ENCODE assay signal across 22 cellular contexts in genomic region chr5:10876345-10876744, GRCh38.
A peak's percentile ranks its signal among the peaks of the same experiment; 100 is the strongest.
DNase-seq lines count a peak whose midpoint lies in the region; ATAC-seq and TF ChIP-seq lines count a peak whose summit lies in the region.
"Had no signal": no experiment of that assay in that cellular context is flagged by ENCODE, and none has a peak within 500 bp of the region (broad histone marks: within the 10 kb centered on the region; RNA-seq: fewer than 3 reads in every experiment).

No MANE protein-coding gene starts in this region.

- ATAC-seq in right cardiac atrium (peak; percentile 35 to 38), Right ventricle myocardium superior (ENCODE audit: poor library complexity) (no peak), HG02981 (IDR thresholded peaks at IDR 0.05; ENCODE audit: unreplicated experiment) (no peak)
- ATAC-seq: A549; activated T-cell treated with anti-CD3 and anti-CD28 coated beads, Interleukin-2, amount 50 U/mL, for 4 hours had no signal

- H3K4me2 ChIP-seq in OCI-LY3 (ENCODE audit: low read length), result peak overlapping the region; percentile 24; the same call in 1 of the 2 replicates
- H3K4me2 ChIP-seq: A549 had no signal

- in situ Hi-C loops in transverse colon (cut with MboI; ENCODE audit: low pct_ligation_motif_present in 1 of 4, low pct_unique_long_range_greater_than_20kb in 1 of 4, low sequenced_read_pairs in 3 of 4), result no loop called here

- H3K4me3 ChIP-seq in right cardiac atrium (ENCODE audit: low read length) (no peak overlapping the region), OCI-LY3 (ENCODE audit: low read length) (no peak overlapping the region), transverse colon (no peak overlapping the region)
- H3K4me3 ChIP-seq: A549, breast epithelium, coronary artery, SJSA1, tibial artery had no signal

- H3K9me3 ChIP-seq in right cardiac atrium (ENCODE audit: control insufficient read depth, low read length) (no peaks in the 10 kb centered on the region), OCI-LY3 (ENCODE audit: insufficient read depth, low read length) (no peaks in the 10 kb centered on the region), transverse colon (no peaks in the 10 kb centered on the region)
- H3K9me3 ChIP-seq: A549, breast epithelium, SJSA1, tibial artery had no signal

- no peak overlapping the region for H3K27ac ChIP-seq in right cardiac atrium (ENCODE audit: low read length)
- H3K27ac ChIP-seq in OCI-LY3 (ENCODE audit: low read length), result no peak overlapping the region
- no peak overlapping the region for H3K27ac ChIP-seq in transverse colon
- H3K27ac ChIP-seq: A549, breast epithelium, coronary artery, SJSA1, tibial artery had no signal

- no peak for TF ChIP-seq POLR2A in transverse colon (IDR thresholded peaks at IDR 0.05)

- intact Hi-C loops in right cardiac atrium (cut with DNase I), result no loop called here
- intact Hi-C loops in Right ventricle myocardium superior (cut with DNase I), result no loop called here
- intact Hi-C loops in transverse colon (cut with DNase I; ENCODE audit: low total_unique reads), result no loop called here

- H3K4me1 ChIP-seq in right cardiac atrium (ENCODE audit: control insufficient read depth, insufficient read depth, low read length), result no peaks in the 10 kb centered on the region
- peaks cover 6% of the 10 kb centered on the region for H3K4me1 ChIP-seq in OCI-LY3 (ENCODE audit: low read length)
- no peaks in the 10 kb centered on the region for H3K4me1 ChIP-seq in transverse colon
- H3K4me1 ChIP-seq: A549, breast epithelium, tibial artery had no signal

- TF ChIP-seq CTCF in OCI-LY3 (IDR thresholded peaks at IDR 0.05; ENCODE audit: low read depth, low read length) (no peak), transverse colon (IDR thresholded peaks at IDR 0.05) (no peak)

- no peaks in the 10 kb centered on the region for H3K36me3 ChIP-seq in OCI-LY3 (replicated peaks; ENCODE audit: low read depth, low read length)
- no peaks in the 10 kb centered on the region for H3K36me3 ChIP-seq in transverse colon
- H3K36me3 ChIP-seq: breast epithelium, SJSA1, tibial artery had no signal

- no peak overlapping the region for H3K9ac ChIP-seq in OCI-LY3 (ENCODE audit: low read length)

- H3K79me2 ChIP-seq in OCI-LY3 (ENCODE audit: low read length), result no peaks in the 10 kb centered on the region

- 42% methylated on average over 4 of the region's 4 CpGs for whole genome bisulfite sequencing in right cardiac atrium
- WGBS in transverse colon (ENCODE audit: low coverage in 1 of 2), 2 donors, result 51% methylated on average over 4 of the region's 4 CpGs; no CpG with 5 or more reads in 1 of the 2 donors

- TF ChIP-seq EP300 in transverse colon (IDR thresholded peaks at IDR 0.05; ENCODE audit: low read depth), result no peak

- no peak overlapping the region for H2AFZ ChIP-seq in OCI-LY3 (ENCODE audit: low read depth, low read length)

- H4K20me1 ChIP-seq in OCI-LY3 (ENCODE audit: insufficient read depth, low read length), result no peaks in the 10 kb centered on the region

- H3K27me3 ChIP-seq in right cardiac atrium (ENCODE audit: control insufficient read depth, insufficient read depth) (no peaks in the 10 kb centered on the region), OCI-LY3 (ENCODE audit: low read depth, low read length) (peaks cover 19% of the 10 kb centered on the region), transverse colon (no peaks in the 10 kb centered on the region)
- H3K27me3 ChIP-seq: breast epithelium, SJSA1, tibial artery had no signal

- DNase-seq in right cardiac atrium (peak in 1 of 3 donors; percentile 56), Right ventricle myocardium superior (no peak), globus pallidus (ENCODE audit: low spot score) (peak; percentile 20), SW480 (ENCODE audit: low spot score) (no peak), transverse colon (no peak)
- DNase-seq in activated CD4-positive, alpha-beta T cell treated with anti-CD3 and anti-CD28 coated beads, Interleukin-2, amount 50 U/mL, for 48 hours, result no peak
- DNase-seq: activated CD4-positive, alpha-beta T cell treated with anti-CD3 and anti-CD28 coated beads for 1 hour; activated naive CD4-positive, alpha-beta T cell treated with Interleukin-2 at 50 U/mL for 16 hours; activated T-cell treated with anti-CD3 and anti-CD28 coated beads, Interleukin-2, amount 50 U/mL, for 4 hours; GOT3; naive B cell; NCI-H146; NCI-H524; occipital lobe; stimulated activated CD4-positive, alpha-beta T cell treated with anti-CD3 and anti-CD28 coated beads, Interleukin-4, amount 100 ng/mL, for 4 hours had no signal

Comparison
In these comparisons a context has a peak if more than half of its experiments do, and no peak if none do; other contexts are left out.
1. ATAC-seq: peak in right cardiac atrium (2 of 2); none in Right ventricle myocardium superior (single experiment) and HG02981 (single experiment).